In the genomic region with DNA sequence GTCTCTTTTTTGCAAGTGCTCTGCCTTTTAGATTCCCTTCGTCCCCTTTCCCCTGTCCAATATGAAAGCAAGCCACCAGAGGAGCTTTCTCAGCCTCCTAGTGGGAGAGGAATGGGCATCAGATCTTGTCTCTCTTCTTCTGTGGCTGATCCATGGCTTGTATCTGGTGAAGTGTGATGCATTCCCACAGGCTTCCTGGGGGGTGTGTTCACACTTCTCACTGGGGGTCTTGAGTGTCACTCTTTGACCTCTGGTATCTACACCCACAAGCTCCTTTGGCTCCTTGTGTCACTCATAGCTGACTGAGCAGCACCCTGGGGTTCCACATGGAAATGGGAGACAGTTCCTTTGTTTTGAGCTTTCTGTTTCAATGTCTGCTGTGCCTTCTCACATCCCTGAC, we compare ENCODE assay signal across 7 cellular contexts.
"Had no signal": no experiment of that assay in that cellular context is flagged by ENCODE, and none has a peak within 500 bp of the region (broad histone marks: within the 10 kb centered on the region; RNA-seq: fewer than 3 reads in every experiment).

No MANE protein-coding gene starts in this region.

- DNase-seq: IMR-90, KBM-7, KG1 had no signal

- ATAC-seq: HepG2, K562 had no signal

- H3K27ac ChIP-seq: HL-60 had no signal

- H3K4me3 ChIP-seq: K562 had no signal

- FAIRE-seq: HepG2, HTR-8/SVneo, K562 had no signal
